In genomic region chr13:106536244-106537034, GRCh38 we compare ENCODE assay signal across 8 cellular contexts. TPM values are rescaled to one million over a fixed set of nuclear protein-coding genes. Genes with fewer than 3 reads are reported as not detected.
DNase-seq lines count a peak whose midpoint lies in the region; ATAC-seq, FAIRE-seq and TF ChIP-seq lines count a peak whose summit lies in the region.

No MANE protein-coding gene starts in this region.

- POLR2A ChIA-PET in A549 (lab: Yijun Ruan, JAX), result interaction anchor here (0.5 to 1.8 kb wide), 2 partner anchors 32 to 579 kb away, joined by 3 to 5 read pairs; partner anchors contain the start of gene ARGLU1

- WGBS in A549 (ENCODE audit: missing lambda C conversion rate), result 12% methylated on average over 26 of the region's 50 CpGs

- ATAC-seq in A549 (peak; percentile 68 to 83), GM18517 (IDR thresholded peaks at IDR 0.05; ENCODE audit: unreplicated experiment) (peak; percentile 34), HG03064 (IDR thresholded peaks at IDR 0.05; ENCODE audit: low read depth, unreplicated experiment) (peak; percentile 37)

- no peak for FAIRE-seq in A549 (lab: Jason Lieb, UNC)

- no peaks in the 10 kb centered on the region for H3K4me1 ChIP-seq in A549

- TF ChIP-seq POLR2A in A549 (IDR thresholded peaks at IDR 0.05; ENCODE audit: low read length), result no peak

- H3K4me2 ChIP-seq in A549, result peak overlapping the region; percentile 100

- DNase-seq in A549 (ENCODE audit: low read depth in 1 of 2, low spot score in 1 of 2), result peak; percentile 62 to 74
- peak; percentile 10 for DNase-seq in NCI-H2196 treated with DMSO at 0.1 percent for 48 hours (lab: John Stamatoyannopoulos, UW; ENCODE audit: unreplicated experiment)
- peak; percentile 93 for DNase-seq in activated CD4-positive, CD25-positive, alpha-beta regulatory T cell treated with anti-CD3 and anti-CD28 coated beads, Interleukin-2, amount 50 U/mL, for 72 hours
- DNase-seq in cerebellar cortex (ENCODE audit: low spot score), result peak; percentile 89
- peak; percentile 84 for DNase-seq in kidney glomerular epithelial cell (lab: John Stamatoyannopoulos, UW)
- DNase-seq in stimulated activated CD4-positive, alpha-beta T cell treated with anti-CD3 and anti-CD28 coated beads, Interleukin-15, amount 100 ng/mL, for 48 hours (ENCODE audit: low read depth in 2 of 2), result peak; percentile 59 to 77

- CTCF ChIA-PET in A549 (lab: Yijun Ruan, JAX), result interaction anchor here (0.7 to 2.4 kb wide), 20 partner anchors 9 to 1970 kb away, joined by 3 to 24 read pairs (median 4); no protein-coding TSS in a partner anchor

- TF ChIP-seq RAD21 in A549 (conservative IDR thresholded peaks at IDR 0.05 in 1 of 2, IDR thresholded peaks at IDR 0.05 in 1 of 2), result peak; percentile 73 to 81

- TF ChIP-seq CTCF in A549 (IDR thresholded peaks at IDR 0.05), result peak; percentile 81

- H3K4me3 ChIP-seq in A549, result peak overlapping the region; percentile 59

- H3K27ac ChIP-seq in A549, result peak overlapping the region in 1 of 2 experiments; percentile 56; a peak in 3 of 6 replicates

- H3K9me3 ChIP-seq in A549, result no peaks in the 10 kb centered on the region

- no peak for TF ChIP-seq EP300 in A549 (IDR thresholded peaks at IDR 0.05)

TF ChIP-seq in A549, 52 proteins besides CTCF, POLR2A, EP300 and RAD21:
- TF ChIP-seq, protein P1, sequence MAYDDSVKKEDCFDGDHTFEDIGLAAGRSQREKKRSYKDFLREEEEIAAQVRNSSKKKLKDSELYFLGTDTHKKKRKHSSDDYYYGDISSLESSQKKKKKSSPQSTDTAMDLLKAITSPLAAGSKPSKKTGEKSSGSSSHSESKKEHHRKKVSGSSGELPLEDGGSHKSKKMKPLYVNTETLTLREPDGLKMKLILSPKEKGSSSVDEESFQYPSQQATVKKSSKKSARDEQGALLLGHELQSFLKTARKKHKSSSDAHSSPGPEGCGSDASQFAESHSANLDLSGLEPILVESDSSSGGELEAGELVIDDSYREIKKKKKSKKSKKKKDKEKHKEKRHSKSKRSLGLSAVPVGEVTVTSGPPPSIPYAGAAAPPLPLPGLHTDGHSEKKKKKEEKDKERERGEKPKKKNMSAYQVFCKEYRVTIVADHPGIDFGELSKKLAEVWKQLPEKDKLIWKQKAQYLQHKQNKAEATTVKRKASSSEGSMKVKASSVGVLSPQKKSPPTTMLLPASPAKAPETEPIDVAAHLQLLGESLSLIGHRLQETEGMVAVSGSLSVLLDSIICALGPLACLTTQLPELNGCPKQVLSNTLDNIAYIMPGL (CRISPR knock-in tag; IDR thresholded peaks at IDR 0.05; ENCODE audit: borderline replicate concordance), result no peak
- TF ChIP-seq, protein P2, sequence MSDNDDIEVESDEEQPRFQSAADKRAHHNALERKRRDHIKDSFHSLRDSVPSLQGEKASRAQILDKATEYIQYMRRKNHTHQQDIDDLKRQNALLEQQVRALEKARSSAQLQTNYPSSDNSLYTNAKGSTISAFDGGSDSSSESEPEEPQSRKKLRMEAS (IDR thresholded peaks at IDR 0.05), result peak; percentile 52
- TF ChIP-seq SMC3 (IDR thresholded peaks at IDR 0.05), result peak; percentile 57
- TF ChIP-seq HDAC2 (IDR thresholded peaks at IDR 0.05), result no peak
- no peak for TF ChIP-seq ATOH8 (CRISPR knock-in tag; IDR thresholded peaks at IDR 0.05; ENCODE audit: low read depth)
TF ChIP-seq in A549: peak in this region for 2.

RNA-seq across cellular contexts. Expression of gene EFNB2, which starts 1.0 kb away (rescaled TPM):
- polyA plus RNA-seq in A549 (2011; rRNA removed), result 1.0 and 1.1 TPM in 2 replicates
- 0.54 and 0.57 TPM in 2 replicates for polyA plus RNA-seq in A549 (2012; cell fraction: cytosol; rRNA removed)
- polyA plus RNA-seq in A549 (2012; cell fraction: nucleus; rRNA removed), result 0.61 and 0.83 TPM in 2 replicates
- polyA plus RNA-seq in A549 (2017; fragmentation: RNase III; extraction: RNeasy Plus Mini Kit Qiagen cat#74134 plus additional on column Dnase treatment), result 1.3 to 1.6 TPM (median 1.3 TPM) in 3 replicates
- 1.0 and 1.5 TPM in 2 replicates for polyA minus RNA-seq in A549 (2011; rRNA and poly(A)+ RNA removed)

RNA-seq across cellular contexts. Expression of gene ARGLU1, which starts 31.5 kb away (rescaled TPM):
- polyA plus RNA-seq in A549 (2011; rRNA removed) (42.7 and 67.2 TPM in 2 replicates), A549 (2017; fragmentation: RNase III; extraction: RNeasy Plus Mini Kit Qiagen cat#74134 plus additional on column Dnase treatment) (93.1 to 148 TPM (median 137 TPM) in 3 replicates)
- 27.4 and 34.3 TPM in 2 replicates for polyA plus RNA-seq in A549 (2012; cell fraction: cytosol; rRNA removed)
- 54.7 and 59.3 TPM in 2 replicates for polyA plus RNA-seq in A549 (2012; cell fraction: nucleus; rRNA removed)
- polyA minus RNA-seq in A549 (2011; rRNA and poly(A)+ RNA removed), result 4.9 and 5.8 TPM in 2 replicates

Comparison
In these comparisons a context has a peak if more than half of its experiments do, and no peak if none do; other contexts are left out.
1. DNase-seq: peak in every context shown above with its lines; median percentile 93 in activated CD4-positive, CD25-positive, alpha-beta regulatory T cell treated with anti-CD3 and anti-CD28 coated beads, Interleukin-2, amount 50 U/mL, for 72 hours; 89 in cerebellar cortex; 84 in kidney glomerular epithelial cell; 68 in A549; 68 in stimulated activated CD4-positive, alpha-beta T cell treated with anti-CD3 and anti-CD28 coated beads, Interleukin-15, amount 100 ng/mL, for 48 hours; 10 in NCI-H2196 treated with DMSO at 0.1 percent for 48 hours.